Comparison of ENCODE assay signal across 8 cellular contexts in the genomic region with DNA sequence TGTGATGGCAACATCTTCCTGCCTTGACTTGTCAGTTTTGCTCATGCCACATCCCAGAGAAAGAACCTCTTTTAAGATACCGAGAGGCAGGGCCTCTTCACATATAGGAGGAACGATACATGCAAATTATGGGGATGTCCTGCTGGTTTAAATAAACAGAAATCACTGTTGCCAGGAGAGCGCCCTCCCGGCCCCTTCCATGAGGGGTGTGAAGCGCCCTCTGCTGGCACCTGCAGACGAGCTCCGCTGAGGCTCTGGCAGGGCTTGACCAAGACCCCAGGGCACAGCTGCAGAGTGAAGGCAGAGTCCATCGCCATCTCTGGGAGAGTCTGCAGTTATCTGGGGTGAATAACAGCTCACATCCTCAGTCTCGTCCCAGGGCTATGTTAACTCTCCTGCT.
DNase-seq lines count a peak whose midpoint lies in the region; ATAC-seq, FAIRE-seq and TF ChIP-seq lines count a peak whose summit lies in the region.
"Not testable (repeated sequence)": the region's sequence is repeated elsewhere in the genome, so short reads cannot be mapped to it uniquely, and the experiment has no call there.

No MANE protein-coding gene starts in this region.

- H3K4me3 Mint-ChIP-seq in stimulated activated memory B cell treated with anti-CD40 and anti-IgM and Interleukin-4, amounts not matched to agents 10 μg/mL and 1 μg/mL and 100 μg/mL, for 72 hours = not testable (repeated sequence)

- RAD21 ChIA-PET in GM12878 (lab: Charles Lee; ENCODE audit: unreplicated experiment) = not testable (repeated sequence)

- TF ChIP-seq POLR2A in NB4 (IDR thresholded peaks at IDR 0.05; ENCODE audit: extremely low read depth, insufficient read length); GM12878 (IDR thresholded peaks at IDR 0.05; ENCODE audit: low read depth, low read length): not testable (repeated sequence)

- 4% methylated on average over 6 of the region's 9 CpGs for WGBS in GM12878 (ENCODE audit: insufficient coverage, insufficient replicate concordance, low lambda C conversion rate, missing lambda C conversion rate)

- H3K79me2 ChIP-seq in GM12878 (ENCODE audit: control insufficient read depth, insufficient read depth, low read length) = not testable (repeated sequence)

- not testable (repeated sequence) for H3K27ac ChIP-seq in GM12878 (ENCODE audit: control insufficient read depth, insufficient read depth)

- not testable (repeated sequence) for H3K27ac Mint-ChIP-seq in stimulated activated memory B cell treated with anti-CD40 and anti-IgM and Interleukin-4, amounts not matched to agents 10 μg/mL and 1 μg/mL and 100 μg/mL, for 72 hours

- H3K27me3 ChIP-seq in GM12878 (replicated peaks in 1 of 2; ENCODE audit: control insufficient read depth in 2 of 2, insufficient read depth in 2 of 2, low read length in 1 of 2) = not testable (repeated sequence)

- not testable (repeated sequence) for H3K36me3 Mint-ChIP-seq in stimulated activated memory B cell treated with anti-CD40 and anti-IgM and Interleukin-4, amounts not matched to agents 10 μg/mL and 1 μg/mL and 100 μg/mL, for 72 hours

- DNase-seq in GM12864 (ENCODE audit: low read depth); HFF-Myc (ENCODE audit: extremely low read depth, low read depth); NB4 (ENCODE audit: low read depth); GM12878 (ENCODE audit: low read depth, low spot score); left lobe of liver (ENCODE audit: low spot score): not testable (repeated sequence)

- TF ChIP-seq EP300 in GM12878 (IDR thresholded peaks at IDR 0.05; ENCODE audit: borderline replicate concordance in 1 of 2, control insufficient read depth in 1 of 2, low read depth in 2 of 2, low read length in 2 of 2) = not testable (repeated sequence)

- not testable (repeated sequence) for H4K20me1 ChIP-seq in GM12878 (ENCODE audit: control insufficient read depth, insufficient read depth)

- H3K4me1 ChIP-seq in GM12878 (ENCODE audit: control insufficient read depth, insufficient read depth, low read length) = not testable (repeated sequence)

- intact Hi-C loops in GM12878 (cut with micrococcal nuclease; ENCODE audit: unreplicated experiment) = not testable (repeated sequence)

- CTCF ChIA-PET in GM12878 (lab: Yijun Ruan, JAX) = interaction anchor here (0.6 kb wide), 1 partner anchor 285 kb away, joined by 3 read pairs; no protein-coding TSS in a partner anchor

- SMC1A ChIA-PET in GM12878 (lab: Charles Lee; ENCODE audit: uncharacterized antibody, unreplicated experiment) = not testable (repeated sequence)

- ATAC-seq in GM19397 (IDR thresholded peaks at IDR 0.05; ENCODE audit: unreplicated experiment) (peak; percentile 77), HG03159 (IDR thresholded peaks at IDR 0.05; ENCODE audit: unreplicated experiment) (peak; percentile 79), GM12878 (peak; percentile 90), left lobe of liver (peak; percentile 66)
- peak; percentile 79 for ATAC-seq in stimulated activated memory B cell treated with anti-CD40 and anti-IgM and Interleukin-4, amounts not matched to agents 10 μg/mL and 1 μg/mL and 100 μg/mL, for 72 hours

- H2AFZ ChIP-seq in GM12878 (ENCODE audit: control insufficient read depth, low read depth, low read length) = not testable (repeated sequence)

- in situ Hi-C loops in GM12878 (cut with MboI) = loop anchor here (25.0 kb wide), 1 partner anchor 423 kb away; no protein-coding TSS in a partner anchor

- TF ChIP-seq CTCF in GM12864 (IDR thresholded peaks at IDR 0.05; ENCODE audit: low read depth, low read length, missing control alignments) (peak; percentile 29), HFF-Myc (IDR thresholded peaks at IDR 0.05; ENCODE audit: low read depth, low read length, missing control alignments) (peak; percentile 11), NB4 (IDR thresholded peaks at IDR 0.05; ENCODE audit: low read depth, low read length) (peak; percentile 2)
- not testable (repeated sequence) for TF ChIP-seq CTCF in GM12878 (IDR thresholded peaks at IDR 0.05 in 2 of 3, conservative IDR thresholded peaks at IDR 0.05 in 1 of 3; ENCODE audit: control insufficient read depth in 2 of 3, extremely low read depth in 1 of 3, insufficient read depth in 1 of 3, low read depth in 3 of 3, low read length in 3 of 3)

- TF ChIP-seq RAD21 in GM12878 (IDR thresholded peaks at IDR 0.05; ENCODE audit: insufficient read depth, low read depth, low read length) = not testable (repeated sequence)

- not testable (repeated sequence) for H3K4me1 Mint-ChIP-seq in stimulated activated memory B cell treated with anti-CD40 and anti-IgM and Interleukin-4, amounts not matched to agents 10 μg/mL and 1 μg/mL and 100 μg/mL, for 72 hours

- H3K36me3 ChIP-seq in GM12878 (ENCODE audit: control insufficient read depth in 2 of 2, insufficient read depth in 2 of 2, low read length in 1 of 2) = not testable (repeated sequence)

- not testable (repeated sequence) for FAIRE-seq in GM12878 (lab: Jason Lieb, UNC)

- H3K9me3 ChIP-seq in GM12878 (replicated peaks; ENCODE audit: control insufficient read depth, insufficient read depth, low read length) = not testable (repeated sequence)

- not testable (repeated sequence) for H3K4me3 ChIP-seq in GM12864 (ENCODE audit: low read depth, low read length); HFF-Myc (replicated peaks; ENCODE audit: low read depth, low read length); NB4 (ENCODE audit: low read depth, low read length); GM12878

- not testable (repeated sequence) for H3K27me3 Mint-ChIP-seq in stimulated activated memory B cell treated with anti-CD40 and anti-IgM and Interleukin-4, amounts not matched to agents 10 μg/mL and 1 μg/mL and 100 μg/mL, for 72 hours

- POLR2A ChIA-PET in GM12878 (lab: Charles Lee) = not testable (repeated sequence)

- not testable (repeated sequence) for H3K4me2 ChIP-seq in GM12878 (ENCODE audit: control insufficient read depth, insufficient read depth)

- not testable (repeated sequence) for H3K9ac ChIP-seq in GM12878 (ENCODE audit: control insufficient read depth, insufficient read depth, low read length)

- H3K9me3 Mint-ChIP-seq in stimulated activated memory B cell treated with anti-CD40 and anti-IgM and Interleukin-4, amounts not matched to agents 10 μg/mL and 1 μg/mL and 100 μg/mL, for 72 hours = not testable (repeated sequence)

- not testable (repeated sequence) for BruUV-seq in GM12878 (replicated peaks; lab: Mats Ljungman, UMichigan)
